Comparison of ENCODE assay signal across 18 cellular contexts in genomic region chr4:76691767-76692689, GRCh38.
DNase-seq lines count a peak whose midpoint lies in the region; ATAC-seq, FAIRE-seq and TF ChIP-seq lines count a peak whose summit lies in the region.
"Had no signal": no experiment of that assay in that cellular context is flagged by ENCODE, and none has a peak within 500 bp of the region (broad histone marks: within the 10 kb centered on the region; RNA-seq: fewer than 3 reads in every experiment).

No MANE protein-coding gene starts in this region.

- no peaks in the 10 kb centered on the region for H3K36me3 ChIP-seq in colonic mucosa
- H3K36me3 ChIP-seq: left lung had no signal

- H3K4me1 ChIP-seq in A549 (peaks cover 68% of the 10 kb centered on the region), colonic mucosa (no peaks in the 10 kb centered on the region)
- H3K4me1 ChIP-seq: left lung had no signal

- peak overlapping the region in 1 of 2 donors; percentile 57 for H3K9ac ChIP-seq in colonic mucosa (ENCODE audit: low read depth in 2 of 2, low read length in 2 of 2)

- DNase-seq in A549 (ENCODE audit: low read depth in 1 of 2, low spot score in 1 of 2) (no peak), HT-29 (ENCODE audit: low spot score) (peak; percentile 31), colonic mucosa (no peak), mesothelial cell of epicardium (ENCODE audit: low spot score in 2 of 2, unreplicated experiment in 2 of 2) (no peak)
- DNase-seq in activated CD8-positive, alpha-beta T cell treated with anti-CD3 and anti-CD28 coated beads, Interleukin-2, amount 10 ng/mL, durations not matched to agents 7 days and 5 days = no peak
- DNase-seq: dermis blood vessel endothelial cell, DMS153, foreskin melanocyte, left lung, nucleus accumbens, SHP77 treated with DMSO at 0.1 percent for 48 hours had no signal

- H3K4me3 ChIP-seq in A549 = no peak overlapping the region
- no peak overlapping the region for H3K4me3 ChIP-seq in colonic mucosa
- H3K4me3 ChIP-seq: GM12878, left lung had no signal

- WGBS in A549 (ENCODE audit: missing lambda C conversion rate) = 84% methylated on average over 7 of the region's 7 CpGs

- CTCF ChIA-PET in A549 (lab: Yijun Ruan, JAX) = no interaction called here
- CTCF ChIA-PET in activated CD8-positive, alpha-beta T cell treated with anti-CD3 and anti-CD28 coated beads, Interleukin-2, amount 10 ng/mL, durations not matched to agents 7 days and 5 days (lab: Charles Lee) = no interaction called here

- TF ChIP-seq CTCF in A549 (IDR thresholded peaks at IDR 0.05) (no peak), colonic mucosa (IDR thresholded peaks at IDR 0.05) (no peak), mesothelial cell of epicardium (IDR thresholded peaks at IDR 0.05; ENCODE audit: unreplicated experiment) (no peak)

- intact Hi-C loops in colonic mucosa (cut with DNase I) = no loop called here

- H3K36me3 Mint-ChIP-seq in mesothelial cell of epicardium = no peaks in the 10 kb centered on the region
- H3K36me3 Mint-ChIP-seq in activated CD8-positive, alpha-beta T cell treated with anti-CD3 and anti-CD28 coated beads, Interleukin-2, amount 10 ng/mL, durations not matched to agents 7 days and 5 days (ENCODE audit: low read depth) = no peaks in the 10 kb centered on the region

- TF ChIP-seq RAD21 in A549 (conservative IDR thresholded peaks at IDR 0.05 in 1 of 2, IDR thresholded peaks at IDR 0.05 in 1 of 2) = no peak

- H3K4me3 Mint-ChIP-seq in mesothelial cell of epicardium = peak overlapping the region; percentile 97
- no peak overlapping the region for H3K4me3 Mint-ChIP-seq in activated CD8-positive, alpha-beta T cell treated with anti-CD3 and anti-CD28 coated beads, Interleukin-2, amount 10 ng/mL, durations not matched to agents 7 days and 5 days

- peak overlapping the region; percentile 80 for H3K4me2 ChIP-seq in A549

- TF ChIP-seq EP300 in A549 (IDR thresholded peaks at IDR 0.05) = no peak

- H3K9me3 ChIP-seq in A549 = no peaks in the 10 kb centered on the region
- H3K9me3 ChIP-seq in colonic mucosa = no peaks in the 10 kb centered on the region
- H3K9me3 ChIP-seq: left lung had no signal

- POLR2A ChIA-PET in A549 (lab: Yijun Ruan, JAX) = no interaction called here
- POLR2A ChIA-PET in activated CD8-positive, alpha-beta T cell treated with anti-CD3 and anti-CD28 coated beads, Interleukin-2, amount 10 ng/mL, durations not matched to agents 7 days and 5 days (lab: Charles Lee) = no interaction called here

- no peaks in the 10 kb centered on the region for H3K27me3 ChIP-seq in colonic mucosa

- H3K27ac Mint-ChIP-seq in mesothelial cell of epicardium = peak overlapping the region; percentile 55
- no peak overlapping the region for H3K27ac Mint-ChIP-seq in activated CD8-positive, alpha-beta T cell treated with anti-CD3 and anti-CD28 coated beads, Interleukin-2, amount 10 ng/mL, durations not matched to agents 7 days and 5 days
- H3K27ac Mint-ChIP-seq: activated naive CD4-positive, alpha-beta T cell treated with anti-CD3 and anti-CD28 coated beads, Interleukin-2, amount 50 U/mL, for 72 hours had no signal

- H3K27ac ChIP-seq in A549 = peak overlapping the region in 1 of 2 experiments; percentile 94; a peak in 1 of 6 replicates
- peak overlapping the region; percentile 84 for H3K27ac ChIP-seq in colonic mucosa
- H3K27ac ChIP-seq: left lung had no signal

- no peak for FAIRE-seq in A549 (lab: Jason Lieb, UNC)
- FAIRE-seq: GM12878, HTR-8/SVneo, urothelium cell line had no signal

- H3K27me3 Mint-ChIP-seq in mesothelial cell of epicardium (ENCODE audit: low read depth) = no peaks in the 10 kb centered on the region
- peaks cover 70% of the 10 kb centered on the region for H3K27me3 Mint-ChIP-seq in activated CD8-positive, alpha-beta T cell treated with anti-CD3 and anti-CD28 coated beads, Interleukin-2, amount 10 ng/mL, durations not matched to agents 7 days and 5 days (ENCODE audit: low read depth)

- H3K4me1 Mint-ChIP-seq in mesothelial cell of epicardium = peaks cover 68% of the 10 kb centered on the region
- H3K4me1 Mint-ChIP-seq in activated CD8-positive, alpha-beta T cell treated with anti-CD3 and anti-CD28 coated beads, Interleukin-2, amount 10 ng/mL, durations not matched to agents 7 days and 5 days (ENCODE audit: low read depth) = peaks cover 36% of the 10 kb centered on the region

- no peak for ATAC-seq in A549
- no peak for ATAC-seq in HG02610 (IDR thresholded peaks at IDR 0.05; ENCODE audit: unreplicated experiment)
- ATAC-seq in activated CD8-positive, alpha-beta T cell treated with anti-CD3 and anti-CD28 coated beads, Interleukin-2, amount 10 ng/mL, durations not matched to agents 7 days and 5 days = no peak
- no peak for ATAC-seq in HG02588 (IDR thresholded peaks at IDR 0.05; ENCODE audit: unreplicated experiment)
- ATAC-seq in HG03196 (IDR thresholded peaks at IDR 0.05; ENCODE audit: unreplicated experiment) = no peak
- ATAC-seq: activated naive CD4-positive, alpha-beta T cell treated with anti-CD3 and anti-CD28 coated beads, Interleukin-2, amount 50 U/mL, for 72 hours; GM12878; left lung had no signal

- TF ChIP-seq POLR2A in A549 (IDR thresholded peaks at IDR 0.05; ENCODE audit: low read length) = no peak

- no peaks in the 10 kb centered on the region for H3K9me3 Mint-ChIP-seq in mesothelial cell of epicardium
- H3K9me3 Mint-ChIP-seq in activated CD8-positive, alpha-beta T cell treated with anti-CD3 and anti-CD28 coated beads, Interleukin-2, amount 10 ng/mL, durations not matched to agents 7 days and 5 days (ENCODE audit: insufficient read depth) = no peaks in the 10 kb centered on the region
- H3K9me3 Mint-ChIP-seq: activated naive CD4-positive, alpha-beta T cell treated with anti-CD3 and anti-CD28 coated beads, Interleukin-2, amount 50 U/mL, for 72 hours had no signal

TF ChIP-seq in A549, 52 proteins besides CTCF, POLR2A, EP300 and RAD21:
- TF ChIP-seq HES2 (IDR thresholded peaks at IDR 0.05) (no peak), NPAS2 (CRISPR knock-in tag; IDR thresholded peaks at IDR 0.05; ENCODE audit: borderline replicate concordance) (no peak), SREBF2 (IDR thresholded peaks at IDR 0.05) (no peak), FOSB (CRISPR knock-in tag; IDR thresholded peaks at IDR 0.05) (no peak), POLR2AphosphoS2 (conservative IDR thresholded peaks at IDR 0.05; ENCODE audit: low read length) (no peak), HOXB13 (CRISPR knock-in tag; IDR thresholded peaks at IDR 0.05; ENCODE audit: low read depth) (no peak), CBX2 (IDR thresholded peaks at IDR 0.05; ENCODE audit: borderline replicate concordance, low read depth) (no peak), FOSL2 (IDR thresholded peaks at IDR 0.05) (no peak), FOSL2 (CRISPR knock-in tag; IDR thresholded peaks at IDR 0.05) (no peak), GATA3 (IDR thresholded peaks at IDR 0.05; ENCODE audit: borderline replicate concordance) (no peak), ZFP36 (IDR thresholded peaks at IDR 0.05; ENCODE audit: borderline replicate concordance, partially characterized antibody) (no peak), ZC3H11A (IDR thresholded peaks at IDR 0.05) (no peak), HEYL (CRISPR knock-in tag; IDR thresholded peaks at IDR 0.05) (no peak)
